In genomic region chr2:119304852-119305251, GRCh38 we compare ENCODE assay signal across 14 cellular contexts.
"Had no signal": no experiment of that assay in that cellular context is flagged by ENCODE, and none has a peak within 500 bp of the region (broad histone marks: within the 10 kb centered on the region; RNA-seq: fewer than 3 reads in every experiment).

No MANE protein-coding gene starts in this region.

- H3K27ac ChIP-seq: epithelial cell of prostate had no signal

- H3K4me3 ChIP-seq: dorsolateral prefrontal cortex had no signal

- ATAC-seq: activated CD8-positive, alpha-beta T cell treated with anti-CD3 and anti-CD28 coated beads, Interleukin-2, amount 10 ng/mL, durations not matched to agents 7 days and 5 days; stimulated activated naive B cell treated with anti-CD40 and anti-IgM and Interleukin-4, amounts not matched to agents 10 μg/mL and 1 μg/mL and 100 μg/mL, for 72 hours had no signal

- DNase-seq: activated CD4-positive, alpha-beta T cell treated with anti-CD3 and anti-CD28 coated beads, Interleukin-2, amount 10 ng/mL, durations not matched to agents 24 days and 14 days; activated CD8-positive, alpha-beta T cell treated with anti-CD3 and anti-CD28 coated beads, Interleukin-2, amount 10 ng/mL, durations not matched to agents 7 days and 5 days; activated naive CD4-positive, alpha-beta T cell treated with anti-CD3 and anti-CD28 coated beads for 36 hours; activated T-cell treated with anti-CD3 and anti-CD28 coated beads, Interleukin-2, amount 50 U/mL, for 24 hours; anterior cingulate cortex; central memory CD4-positive, alpha-beta T cell; dorsolateral prefrontal cortex; endodermal cell; foreskin fibroblast; hippocampal formation; naive B cell; stimulated activated naive B cell treated with anti-CD40 and anti-IgM and Interleukin-4, amounts not matched to agents 10 μg/mL and 1 μg/mL and 100 μg/mL, for 72 hours had no signal

- FAIRE-seq: colon had no signal

- H3K27me3 ChIP-seq: dorsolateral prefrontal cortex had no signal
